ENCODE assay signal across 8 cellular contexts in genomic region chr21:17512245-17513213, GRCh38. TPM values are rescaled to one million over a fixed set of nuclear protein-coding genes. Genes with fewer than 3 reads are reported as not detected.
A peak's percentile ranks its signal among the peaks of the same experiment; 100 is the strongest.
DNase-seq lines count a peak whose midpoint lies in the region; ATAC-seq and TF ChIP-seq lines count a peak whose summit lies in the region.

TSS of gene CXADR (plus strand) at chr21:17513043. CDS start at chr21:17513130, 87 bp downstream.

- TF ChIP-seq CTCF in glutamatergic neuron (IDR thresholded peaks at IDR 0.05; ENCODE audit: partially characterized antibody, unreplicated experiment) (peak; percentile 90), ovary (IDR thresholded peaks at IDR 0.05) (peak in 1 of 3 donors; percentile 21), tibial artery (IDR thresholded peaks at IDR 0.05) (peak in 1 of 2 experiments; percentile 13)

- peak within 1 kb of the TSS; percentile 67 for H3K4me3 ChIP-seq in HUES64 (ENCODE audit: low read length)
- peak within 1 kb of the TSS; percentile 86 for H3K4me3 ChIP-seq in ovary
- peak within 1 kb of the TSS; percentile 52 to 61 for H3K4me3 ChIP-seq in tibial artery

- WGBS in HUES64, result 1% methylated on average over 83 of the region's 83 CpGs
- 0 to 5% (median 1%) methylated on average over 29 to 83 of the region's 83 CpGs for WGBS in ovary, 3 donors

- TF ChIP-seq EP300 in ovary (IDR thresholded peaks at IDR 0.05), result no peak

- H3K4me1 ChIP-seq in HUES64 (ENCODE audit: insufficient read depth, low read length) (peaks cover 24% of the 10 kb centered on the region), ovary (ENCODE audit: insufficient read depth) (no peaks in the 10 kb centered on the region), tibial artery (peaks cover 0 to 26% (median 17%) of the 10 kb centered on the region in 4 donors)

- peaks cover 12% of the 10 kb centered on the region for H3K9me3 Mint-ChIP-seq in glutamatergic neuron (ENCODE audit: unreplicated experiment)

- peak; percentile 78 for ATAC-seq in GM21447 (IDR thresholded peaks at IDR 0.05; ENCODE audit: unreplicated experiment)

- H3K36me3 ChIP-seq in HUES64 (ENCODE audit: insufficient read depth, low read length) (peaks cover 10% of the 10 kb centered on the region), ovary (no peaks in the 10 kb centered on the region), tibial artery (no peaks in the 10 kb centered on the region)

- DNase-seq in COLO668 (lab: John Stamatoyannopoulos, UW; ENCODE audit: unreplicated experiment) (peak; percentile 97), RPMI8226 (peak; percentile 97), glutamatergic neuron (peak; percentile 89), ovary (peak; percentile 34 to 68 (median 47)), tibial artery (no peak)
- peak; percentile 75 for DNase-seq in activated naive CD4-positive, alpha-beta T cell treated with Interleukin-2 at 50 U/mL for 16 hours

- H3K27ac Mint-ChIP-seq in glutamatergic neuron (ENCODE audit: unreplicated experiment), result peak within 1 kb of the TSS; percentile 80

- peaks cover 14% of the 10 kb centered on the region for H3K27me3 Mint-ChIP-seq in glutamatergic neuron (ENCODE audit: unreplicated experiment)

- peak within 1 kb of the TSS; percentile 95 for H3K9ac ChIP-seq in HUES64 (ENCODE audit: low read depth, low read length)

- no peak for TF ChIP-seq POLR2A in ovary (IDR thresholded peaks at IDR 0.05)

- intact Hi-C loops in ovary (cut with DNase I), result no loop called here
- intact Hi-C loops in tibial artery (cut with DNase I; ENCODE audit: low total_unique reads), result no loop called here

- no peaks in the 10 kb centered on the region for H3K27me3 ChIP-seq in HUES64 (ENCODE audit: insufficient read depth, low read length)
- no peaks in the 10 kb centered on the region for H3K27me3 ChIP-seq in ovary
- peaks cover 0 to 47% of the 10 kb centered on the region in 2 donors for H3K27me3 ChIP-seq in tibial artery

- H3K36me3 Mint-ChIP-seq in glutamatergic neuron (ENCODE audit: unreplicated experiment), result no peaks in the 10 kb centered on the region

- H3K4me1 Mint-ChIP-seq in glutamatergic neuron (ENCODE audit: low read depth, unreplicated experiment), result peaks cover 3% of the 10 kb centered on the region

- peak within 1 kb of the TSS; percentile 92 for H3K4me3 Mint-ChIP-seq in glutamatergic neuron (ENCODE audit: unreplicated experiment)

- H3K9me3 ChIP-seq in HUES64 (ENCODE audit: insufficient read depth, low read depth, low read length) (no peaks in the 10 kb centered on the region), ovary (no peaks in the 10 kb centered on the region), tibial artery (no peaks in the 10 kb centered on the region)

- H3K27ac ChIP-seq in HUES64 (ENCODE audit: low read depth, low read length) (peak within 1 kb of the TSS; percentile 88), ovary (no peak within 1 kb of the TSS), tibial artery (no peak within 1 kb of the TSS)

RNA-seq across cellular contexts. Expression of gene CXADR, which starts in this region (rescaled TPM):
- polyA plus RNA-seq in HUES64 (2013, experiment 1 of 2), result 99.7 TPM
- polyA plus RNA-seq in HUES64 (2013, experiment 2 of 2), result 88.2 TPM
- total RNA-seq in glutamatergic neuron (ENCODE audit: unreplicated experiment) (54.9 TPM), ovary (10 to 100 TPM in 1 of 7 donors, 1 to 10 TPM in 5, under 1 TPM in 1; 0.13 to 40.7 (median 1.5) TPM)
- 1 to 10 TPM in 1 of 2 donors, under 1 TPM in 1; 0.33 to 1.4 TPM for polyA plus RNA-seq in ovary

Comparison
In these comparisons a context has a peak if more than half of its experiments do, and no peak if none do; other contexts are left out.
1. DNase-seq: peak in COLO668 (single experiment), RPMI8226 (single experiment), activated naive CD4-positive, alpha-beta T cell treated with Interleukin-2 at 50 U/mL for 16 hours (single experiment), glutamatergic neuron (single experiment) and ovary (5 of 5); none in tibial artery (0 of 2).
2. Peak in every context shown above with its lines, with median percentiles within 50 percentile points of each other: H3K4me3 ChIP-seq.